ENCODE assay signal across 7 cellular contexts in the genomic region with DNA sequence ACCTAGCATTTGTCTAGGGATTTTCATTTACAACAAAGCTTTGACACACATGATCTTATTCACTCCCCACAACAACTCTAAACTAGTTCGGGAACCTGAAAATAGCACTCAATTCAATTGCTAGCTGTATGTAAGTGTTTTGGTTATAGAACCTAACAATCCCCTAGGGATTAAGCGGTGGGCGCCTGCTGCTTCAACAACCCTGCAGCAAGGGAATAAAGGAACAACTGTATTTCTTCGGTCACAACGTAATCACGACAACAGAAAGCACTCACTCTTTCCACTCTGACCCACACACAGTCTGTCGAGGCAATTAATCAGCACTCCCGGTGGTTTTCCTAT. TPM values are rescaled to one million over a fixed set of nuclear protein-coding genes. Genes with fewer than 3 reads are reported as not detected.
DNase-seq lines count a peak whose midpoint lies in the region; ATAC-seq and TF ChIP-seq lines count a peak whose summit lies in the region.

No MANE protein-coding gene starts in this region.

- no peaks in the 10 kb centered on the region for H3K79me2 ChIP-seq in neural cell (replicated peaks; ENCODE audit: insufficient read depth, low read length)

- peak; percentile 1 for ATAC-seq in GM18909 (IDR thresholded peaks at IDR 0.05; ENCODE audit: poor library complexity, unreplicated experiment)
- ATAC-seq in HG03378 (IDR thresholded peaks at IDR 0.05; ENCODE audit: unreplicated experiment): peak; percentile 21
- ATAC-seq in GM21515 (IDR thresholded peaks at IDR 0.05; ENCODE audit: unreplicated experiment): no peak
- no peak for ATAC-seq in GM19035 (IDR thresholded peaks at IDR 0.05; ENCODE audit: unreplicated experiment)
- ATAC-seq in GM21381 (IDR thresholded peaks at IDR 0.05; ENCODE audit: unreplicated experiment): no peak

- H3K9me3 ChIP-seq in neural cell (ENCODE audit: low read length): no peaks in the 10 kb centered on the region

- H3K36me3 ChIP-seq in neural cell (ENCODE audit: insufficient read depth, low read length): no peaks in the 10 kb centered on the region

- TF ChIP-seq EP300 in neural cell (conservative IDR thresholded peaks at IDR 0.05; ENCODE audit: poor library complexity, severe bottlenecking): no peak

- no peak overlapping the region for H3K4me2 ChIP-seq in neural cell (ENCODE audit: low read length)

- H3K4me3 ChIP-seq in cardiac fibroblast (replicated peaks in 1 of 2; ENCODE audit: low read depth in 2 of 2, low read length in 2 of 2) (peak overlapping the region; percentile 73 to 75), neural cell (ENCODE audit: low read length) (peak overlapping the region; percentile 71)

- TF ChIP-seq CTCF in cardiac fibroblast (IDR thresholded peaks at IDR 0.05; ENCODE audit: low read depth, low read length) (no peak), neural cell (IDR thresholded peaks at IDR 0.05; ENCODE audit: poor library complexity, severe bottlenecking) (no peak)

- peaks cover 10% of the 10 kb centered on the region for H3K27me3 ChIP-seq in neural cell (ENCODE audit: insufficient read depth, low read depth, low read length)

- no peak for TF ChIP-seq RAD21 in neural cell (conservative IDR thresholded peaks at IDR 0.05)

- H2AFZ ChIP-seq in neural cell (ENCODE audit: low read depth, low read length): no peak overlapping the region

- H3K27ac ChIP-seq in neural cell (ENCODE audit: low read length): no peak overlapping the region

- no peaks in the 10 kb centered on the region for H3K9me2 ChIP-seq in neural cell (ENCODE audit: insufficient read depth, low read length)

- H3F3A ChIP-seq in neural cell (ENCODE audit: insufficient read depth, low read length, poor library complexity, severe bottlenecking): no peaks in the 10 kb centered on the region

- no peaks in the 10 kb centered on the region for H4K20me1 ChIP-seq in neural cell (ENCODE audit: insufficient read depth)

- no peak for DNase-seq in cardiac fibroblast (ENCODE audit: low read depth in 2 of 2)

- no peak overlapping the region for H3K9ac ChIP-seq in neural cell (ENCODE audit: low read length)

TF ChIP-seq in neural cell, 6 proteins besides CTCF, POLR2A, EP300 and RAD21:
- TF ChIP-seq TAF1 (IDR thresholded peaks at IDR 0.05; ENCODE audit: low read depth) (no peak), EZH2 (IDR thresholded peaks at IDR 0.05; ENCODE audit: borderline replicate concordance, insufficient read depth, low read length, poor library complexity, severe bottlenecking) (no peak), MXI1 (conservative IDR thresholded peaks at IDR 0.05; ENCODE audit: poor library complexity, severe bottlenecking) (no peak), SMC3 (conservative IDR thresholded peaks at IDR 0.05; ENCODE audit: poor library complexity) (no peak), POLR2AphosphoS5 (IDR thresholded peaks at IDR 0.05) (no peak)
- TF ChIP-seq, protein P1, sequence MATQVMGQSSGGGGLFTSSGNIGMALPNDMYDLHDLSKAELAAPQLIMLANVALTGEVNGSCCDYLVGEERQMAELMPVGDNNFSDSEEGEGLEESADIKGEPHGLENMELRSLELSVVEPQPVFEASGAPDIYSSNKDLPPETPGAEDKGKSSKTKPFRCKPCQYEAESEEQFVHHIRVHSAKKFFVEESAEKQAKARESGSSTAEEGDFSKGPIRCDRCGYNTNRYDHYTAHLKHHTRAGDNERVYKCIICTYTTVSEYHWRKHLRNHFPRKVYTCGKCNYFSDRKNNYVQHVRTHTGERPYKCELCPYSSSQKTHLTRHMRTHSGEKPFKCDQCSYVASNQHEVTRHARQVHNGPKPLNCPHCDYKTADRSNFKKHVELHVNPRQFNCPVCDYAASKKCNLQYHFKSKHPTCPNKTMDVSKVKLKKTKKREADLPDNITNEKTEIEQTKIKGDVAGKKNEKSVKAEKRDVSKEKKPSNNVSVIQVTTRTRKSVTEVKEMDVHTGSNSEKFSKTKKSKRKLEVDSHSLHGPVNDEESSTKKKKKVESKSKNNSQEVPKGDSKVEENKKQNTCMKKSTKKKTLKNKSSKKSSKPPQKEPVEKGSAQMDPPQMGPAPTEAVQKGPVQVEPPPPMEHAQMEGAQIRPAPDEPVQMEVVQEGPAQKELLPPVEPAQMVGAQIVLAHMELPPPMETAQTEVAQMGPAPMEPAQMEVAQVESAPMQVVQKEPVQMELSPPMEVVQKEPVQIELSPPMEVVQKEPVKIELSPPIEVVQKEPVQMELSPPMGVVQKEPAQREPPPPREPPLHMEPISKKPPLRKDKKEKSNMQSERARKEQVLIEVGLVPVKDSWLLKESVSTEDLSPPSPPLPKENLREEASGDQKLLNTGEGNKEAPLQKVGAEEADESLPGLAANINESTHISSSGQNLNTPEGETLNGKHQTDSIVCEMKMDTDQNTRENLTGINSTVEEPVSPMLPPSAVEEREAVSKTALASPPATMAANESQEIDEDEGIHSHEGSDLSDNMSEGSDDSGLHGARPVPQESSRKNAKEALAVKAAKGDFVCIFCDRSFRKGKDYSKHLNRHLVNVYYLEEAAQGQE (IDR thresholded peaks at IDR 0.05; ENCODE audit: borderline replicate concordance): no peak

RNA-seq across cellular contexts. Expression of a gene that starts 0.7 kb away (rescaled TPM):
- 0.07 and 0.14 TPM in 2 replicates for polyA plus RNA-seq in neural cell
- 1.5 and 2.1 TPM in 2 replicates for polyA minus RNA-seq in neural cell

Comparison
In these comparisons a context has a peak if more than half of its experiments do, and no peak if none do; other contexts are left out.
1. ATAC-seq: peak in GM18909 (single experiment) and HG03378 (single experiment); none in GM21515 (single experiment), GM19035 (single experiment) and GM21381 (single experiment).